ENCODE assay signal across 10 cellular contexts in the genomic region with DNA sequence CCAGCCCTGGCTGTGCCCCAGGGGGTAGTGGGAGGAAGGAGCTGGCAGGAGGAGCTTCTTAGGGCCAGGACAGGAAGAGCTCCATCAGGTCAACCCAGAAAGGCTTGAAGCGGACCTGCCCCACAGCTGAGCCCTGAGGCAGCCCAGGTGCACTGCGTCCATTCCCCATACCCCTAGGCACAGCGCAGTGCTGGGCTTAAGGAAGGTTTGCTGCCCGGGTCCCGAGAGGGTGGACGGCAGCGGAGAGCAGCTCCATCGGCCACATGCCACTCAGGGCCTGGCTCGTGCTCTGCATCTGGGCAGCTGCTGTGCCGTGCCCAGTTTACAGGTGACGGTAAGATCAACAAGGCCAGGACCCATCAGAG. TPM values are rescaled to one million over a fixed set of nuclear protein-coding genes. Genes with fewer than 3 reads are reported as not detected.
DNase-seq lines count a peak whose midpoint lies in the region; ATAC-seq and TF ChIP-seq lines count a peak whose summit lies in the region.
"Had no signal": no experiment of that assay in that cellular context is flagged by ENCODE, and none has a peak within 500 bp of the region (broad histone marks: within the 10 kb centered on the region; RNA-seq: fewer than 3 reads in every experiment).

No MANE protein-coding gene starts in this region.

- no peak for ATAC-seq in left lung
- no peak for ATAC-seq in body of pancreas

- H3K4me3 ChIP-seq in left lung (no peak overlapping the region), body of pancreas (no peak overlapping the region)

- TF ChIP-seq CTCF in left lung (IDR thresholded peaks at IDR 0.05) (no peak), body of pancreas (IDR thresholded peaks at IDR 0.05) (no peak)

- H3K4me3 Mint-ChIP-seq in activated CD4-positive, alpha-beta T cell treated with anti-CD3 and anti-CD28 coated beads, Interleukin-2, amount 10 ng/mL, durations not matched to agents 7 days and 5 days, result no peak overlapping the region
- no peak overlapping the region for H3K4me3 Mint-ChIP-seq in activated CD4-positive, alpha-beta memory T cell treated with anti-CD3 and anti-CD28 coated beads, Interleukin-2, amount 10 ng/mL, durations not matched to agents 7 days and 5 days

- no peaks in the 10 kb centered on the region for H3K27me3 ChIP-seq in left lung
- no peaks in the 10 kb centered on the region for H3K27me3 ChIP-seq in body of pancreas

- 91 to 100% methylated on average over 1 to 11 of the region's 11 CpGs for WGBS in body of pancreas, 2 donors

- CTCF ChIA-PET in activated CD4-positive, alpha-beta T cell treated with anti-CD3 and anti-CD28 coated beads, Interleukin-2, amount 10 ng/mL, durations not matched to agents 7 days and 5 days (lab: Charles Lee), result interaction anchor here (0.6 to 2.9 kb wide), 10 partner anchors 8 to 204 kb away, joined by 3 to 11 read pairs (median 8); partner anchors contain the start of gene DNMT3A
- CTCF ChIA-PET in activated CD4-positive, alpha-beta memory T cell treated with anti-CD3 and anti-CD28 coated beads, Interleukin-2, amount 10 ng/mL, durations not matched to agents 7 days and 5 days (lab: Charles Lee), result interaction anchor here (1.4 to 4.3 kb wide), 3 partner anchors 21 to 47 kb away, joined by 7 to 27 read pairs (median 8); no protein-coding TSS in a partner anchor

- peaks cover 0 to 22% of the 10 kb centered on the region in 2 donors for H3K36me3 ChIP-seq in left lung
- no peaks in the 10 kb centered on the region for H3K36me3 ChIP-seq in body of pancreas (replicated peaks in 1 of 2; ENCODE audit: insufficient read depth in 1 of 2, low read depth in 2 of 2)

- intact Hi-C loops in left lung (cut with DNase I) (no loop called here), body of pancreas (cut with DNase I) (no loop called here)

- H3K9me3 ChIP-seq in left lung (no peaks in the 10 kb centered on the region), body of pancreas (no peaks in the 10 kb centered on the region)

- H3K27me3 Mint-ChIP-seq in activated CD4-positive, alpha-beta T cell treated with anti-CD3 and anti-CD28 coated beads, Interleukin-2, amount 10 ng/mL, durations not matched to agents 7 days and 5 days, result no peaks in the 10 kb centered on the region
- H3K27me3 Mint-ChIP-seq in activated CD4-positive, alpha-beta memory T cell treated with anti-CD3 and anti-CD28 coated beads, Interleukin-2, amount 10 ng/mL, durations not matched to agents 7 days and 5 days, result no peaks in the 10 kb centered on the region

- peaks cover 2% of the 10 kb centered on the region for H3K9me3 Mint-ChIP-seq in activated CD4-positive, alpha-beta T cell treated with anti-CD3 and anti-CD28 coated beads, Interleukin-2, amount 10 ng/mL, durations not matched to agents 7 days and 5 days
- no peaks in the 10 kb centered on the region for H3K9me3 Mint-ChIP-seq in activated CD4-positive, alpha-beta memory T cell treated with anti-CD3 and anti-CD28 coated beads, Interleukin-2, amount 10 ng/mL, durations not matched to agents 7 days and 5 days

- peak overlapping the region; percentile 56 to 78 for H3K27ac ChIP-seq in left lung
- peak overlapping the region; percentile 82 for H3K27ac ChIP-seq in substantia nigra (ENCODE audit: low read depth, low read length, poor library complexity, severe bottlenecking)
- H3K27ac ChIP-seq in body of pancreas, result peak overlapping the region in 2 of 4 donors; percentile 51 to 59

- H3K36me3 Mint-ChIP-seq in activated CD4-positive, alpha-beta T cell treated with anti-CD3 and anti-CD28 coated beads, Interleukin-2, amount 10 ng/mL, durations not matched to agents 7 days and 5 days (ENCODE audit: low read depth), result peaks cover 26% of the 10 kb centered on the region
- peaks cover 3% of the 10 kb centered on the region for H3K36me3 Mint-ChIP-seq in activated CD4-positive, alpha-beta memory T cell treated with anti-CD3 and anti-CD28 coated beads, Interleukin-2, amount 10 ng/mL, durations not matched to agents 7 days and 5 days (ENCODE audit: low read depth)

- H3K27ac Mint-ChIP-seq in activated CD4-positive, alpha-beta T cell treated with anti-CD3 and anti-CD28 coated beads, Interleukin-2, amount 10 ng/mL, durations not matched to agents 7 days and 5 days, result peak overlapping the region; percentile 97
- peak overlapping the region; percentile 52 for H3K27ac Mint-ChIP-seq in activated CD4-positive, alpha-beta memory T cell treated with anti-CD3 and anti-CD28 coated beads, Interleukin-2, amount 10 ng/mL, durations not matched to agents 7 days and 5 days

- POLR2A ChIA-PET in activated CD4-positive, alpha-beta T cell treated with anti-CD3 and anti-CD28 coated beads, Interleukin-2, amount 10 ng/mL, durations not matched to agents 7 days and 5 days (lab: Charles Lee), result no interaction called here
- POLR2A ChIA-PET in activated CD4-positive, alpha-beta memory T cell treated with anti-CD3 and anti-CD28 coated beads, Interleukin-2, amount 10 ng/mL, durations not matched to agents 7 days and 5 days (lab: Charles Lee), result interaction anchor here (0.7 to 4.7 kb wide), 16 partner anchors 9 to 58 kb away, joined by 3 to 54 read pairs (median 18); partner anchors contain the start of gene DNMT3A

- peaks cover 66% of the 10 kb centered on the region for H3K4me1 Mint-ChIP-seq in activated CD4-positive, alpha-beta T cell treated with anti-CD3 and anti-CD28 coated beads, Interleukin-2, amount 10 ng/mL, durations not matched to agents 7 days and 5 days
- H3K4me1 Mint-ChIP-seq in activated CD4-positive, alpha-beta memory T cell treated with anti-CD3 and anti-CD28 coated beads, Interleukin-2, amount 10 ng/mL, durations not matched to agents 7 days and 5 days, result peaks cover 61% of the 10 kb centered on the region

- TF ChIP-seq POLR2A in body of pancreas (IDR thresholded peaks at IDR 0.05), result no peak

- peaks cover 16 to 56% of the 10 kb centered on the region in 2 donors for H3K4me1 ChIP-seq in left lung
- peaks cover 55% of the 10 kb centered on the region for H3K4me1 ChIP-seq in body of pancreas

- no peak for DNase-seq in activated CD4-positive, alpha-beta T cell treated with anti-CD3 and anti-CD28 coated beads, Interleukin-2, amount 10 ng/mL, durations not matched to agents 7 days and 5 days
- DNase-seq in activated CD4-positive, alpha-beta T cell treated with anti-CD3 and anti-CD28 coated beads for 48 hours, result no peak
- DNase-seq in activated CD4-positive, alpha-beta memory T cell treated with anti-CD3 and anti-CD28 coated beads, Interleukin-2, amount 10 ng/mL, durations not matched to agents 7 days and 5 days, result no peak
- no peak for DNase-seq in left lung
- no peak for DNase-seq in substantia nigra (lab: John Stamatoyannopoulos, UW)
- DNase-seq in stimulated activated CD4-positive, alpha-beta T cell treated with anti-CD3 and anti-CD28 coated beads, Interleukin-4, amount 100 ng/mL, for 24 hours, result no peak
- DNase-seq in body of pancreas, result no peak
- DNase-seq in HuH-7.5 (ENCODE audit: low spot score), result no peak
- DNase-seq: GF-D8, NCI-H1930 had no signal

RNA-seq across cellular contexts. Expression of gene DNMT3A, which starts 26.4 kb away (rescaled TPM):
- 10 to 100 TPM; 55.9 to 62.3 TPM for total RNA-seq in activated CD4-positive, alpha-beta T cell treated with anti-CD3 and anti-CD28 coated beads, Interleukin-2, amount 10 ng/mL, durations not matched to agents 7 days and 5 days
- 10 to 100 TPM; 43.2 to 45.5 TPM for total RNA-seq in activated CD4-positive, alpha-beta memory T cell treated with anti-CD3 and anti-CD28 coated beads, Interleukin-2, amount 10 ng/mL, durations not matched to agents 7 days and 5 days
- total RNA-seq in left lung (10 to 100 TPM; 37.5 to 38.7 TPM), body of pancreas (10 to 100 TPM; 18.7 to 27.4 TPM)
